1 cellular context compared by ENCODE assay signal in genomic region chr3:9439331-9439730, GRCh38.
A peak's percentile ranks its signal among the peaks of the same experiment; 100 is the strongest.
TF ChIP-seq lines count a peak whose summit lies in the region.

No MANE protein-coding gene starts in this region.

TF ChIP-seq in HEK293, 187 proteins besides CTCF, POLR2A, EP300 and RAD21 (continued from another document):
- TF ChIP-seq ZBTB10 (tag by site-specific recombination; IDR thresholded peaks at IDR 0.05) (no peak), ZNF404 (tag by site-specific recombination; IDR thresholded peaks at IDR 0.05) (no peak), ZNF585B (tag by site-specific recombination; IDR thresholded peaks at IDR 0.05) (no peak), ZNF391 (tag by site-specific recombination; IDR thresholded peaks at IDR 0.05; ENCODE audit: borderline replicate concordance, low read depth) (peak; percentile 48; the same call in 1 of the 2 replicates), AEBP2 (tag by site-specific recombination; IDR thresholded peaks at IDR 0.05; ENCODE audit: borderline replicate concordance) (no peak), ZNF600 (tag by site-specific recombination; IDR thresholded peaks at IDR 0.05) (0 out of 2 replicates have a peak, but pooled peaks have one; percentile 19), BCL11A (tag by site-specific recombination; IDR thresholded peaks at IDR 0.05; ENCODE audit: low read depth) (no peak), MYNN (tag by site-specific recombination; IDR thresholded peaks at IDR 0.05; ENCODE audit: borderline replicate concordance) (no peak), ZFP41 (tag by site-specific recombination; IDR thresholded peaks at IDR 0.05; ENCODE audit: borderline replicate concordance) (no peak), ZNF449 (tag by site-specific recombination; IDR thresholded peaks at IDR 0.05) (no peak), ZNF707 (tag by site-specific recombination; IDR thresholded peaks at IDR 0.05) (no peak), ZBTB6 (tag by site-specific recombination; IDR thresholded peaks at IDR 0.05) (no peak), ZNF157 (tag by site-specific recombination; IDR thresholded peaks at IDR 0.05) (no peak), BCL11B (tag by site-specific recombination; IDR thresholded peaks at IDR 0.05; ENCODE audit: low read depth) (no peak), HOXA7 (CRISPR knock-in tag; IDR thresholded peaks at IDR 0.05; ENCODE audit: borderline replicate concordance) (no peak), ZNF629 (tag by site-specific recombination; IDR thresholded peaks at IDR 0.05) (peak; percentile 93), ZBTB1 (tag by site-specific recombination; IDR thresholded peaks at IDR 0.05) (no peak), EGR2 (tag by site-specific recombination; IDR thresholded peaks at IDR 0.05; ENCODE audit: low read depth) (no peak), ZNF280D (tag by site-specific recombination; IDR thresholded peaks at IDR 0.05) (no peak), ZNF837 (tag by site-specific recombination; IDR thresholded peaks at IDR 0.05) (no peak), ZNF174 (tag by site-specific recombination; IDR thresholded peaks at IDR 0.05) (no peak), ZNF24 (tag by site-specific recombination; IDR thresholded peaks at IDR 0.05) (no peak), ZNF76 (tag by site-specific recombination; IDR thresholded peaks at IDR 0.05; ENCODE audit: borderline replicate concordance, low read depth) (no peak), ZNF571 (tag by site-specific recombination; IDR thresholded peaks at IDR 0.05) (no peak), ZNF701 (tag by site-specific recombination; IDR thresholded peaks at IDR 0.05) (no peak), ZNF239 (tag by site-specific recombination; IDR thresholded peaks at IDR 0.05) (no peak), ZNF184 (tag by site-specific recombination; IDR thresholded peaks at IDR 0.05) (no peak), ZIC2 (tag by site-specific recombination; IDR thresholded peaks at IDR 0.05) (no peak), YY1 (tag by site-specific recombination; IDR thresholded peaks at IDR 0.05) (no peak), ZNF645 (tag by site-specific recombination; IDR thresholded peaks at IDR 0.05) (no peak), ZNF560 (tag by site-specific recombination; IDR thresholded peaks at IDR 0.05; ENCODE audit: borderline replicate concordance) (no peak), ZBTB11 (tag by site-specific recombination; conservative IDR thresholded peaks at IDR 0.05; ENCODE audit: low read depth) (no peak), ZNF140 (tag by site-specific recombination; IDR thresholded peaks at IDR 0.05) (no peak), ZNF26 (tag by site-specific recombination; IDR thresholded peaks at IDR 0.05) (no peak), ZNF394 (tag by site-specific recombination; IDR thresholded peaks at IDR 0.05; ENCODE audit: borderline replicate concordance) (peak; percentile 48; the same call in 1 of the 2 replicates), ZNF175 (tag by site-specific recombination; IDR thresholded peaks at IDR 0.05) (no peak)
